ENCODE assay signal across 9 cellular contexts in genomic region chr9:129889936-129890717, GRCh38. TPM values are rescaled to one million over a fixed set of nuclear protein-coding genes. Genes with fewer than 3 reads are reported as not detected.
DNase-seq lines count a peak whose midpoint lies in the region; ATAC-seq and TF ChIP-seq lines count a peak whose summit lies in the region.
"Had no signal": no experiment of that assay in that cellular context is flagged by ENCODE, and none has a peak within 500 bp of the region (broad histone marks: within the 10 kb centered on the region; RNA-seq: fewer than 3 reads in every experiment).

No MANE protein-coding gene starts in this region.

- H3K9me3 Mint-ChIP-seq in activated naive CD8-positive, alpha-beta T cell (ENCODE audit: low read depth) = no peaks in the 10 kb centered on the region
- no peaks in the 10 kb centered on the region for H3K9me3 Mint-ChIP-seq in neural crest cell

- peak overlapping the region; percentile 93 for H3K27ac ChIP-seq in OCI-LY7 (ENCODE audit: low read depth, low read length, poor library complexity, severe bottlenecking)
- H3K27ac ChIP-seq: SJSA1 had no signal

- peaks cover 87% of the 10 kb centered on the region for H3K4me1 Mint-ChIP-seq in activated naive CD8-positive, alpha-beta T cell (ENCODE audit: low read depth)
- H3K4me1 Mint-ChIP-seq in neural crest cell = peaks cover 46% of the 10 kb centered on the region

- H3K4me1 ChIP-seq in OCI-LY7 (ENCODE audit: insufficient read depth, low read length, poor library complexity, severe bottlenecking) = peaks cover 86% of the 10 kb centered on the region

- 0 out of 2 replicates have a peak, but pooled peaks cover 6% of the 10 kb centered on the region for H4K20me1 ChIP-seq in OCI-LY7 (ENCODE audit: insufficient read depth, low read length)

- CTCF ChIA-PET in OCI-LY7 (lab: Charles Lee; ENCODE audit: unreplicated experiment) = no interaction called here

- H3K27ac Mint-ChIP-seq in activated naive CD8-positive, alpha-beta T cell = peak overlapping the region; percentile 100
- no peak overlapping the region for H3K27ac Mint-ChIP-seq in neural crest cell (ENCODE audit: unreplicated experiment)

- TF ChIP-seq CTCF in OCI-LY7 (conservative IDR thresholded peaks at IDR 0.05; ENCODE audit: low read length) (no peak), neural crest cell (conservative IDR thresholded peaks at IDR 0.05) (no peak)

- H3K9me3 ChIP-seq in OCI-LY7 (ENCODE audit: low read length) = peaks cover 4% of the 10 kb centered on the region; the same call in 1 of the 2 replicates
- H3K9me3 ChIP-seq: SJSA1 had no signal

- POLR2A ChIA-PET in OCI-LY7 (lab: Charles Lee) = interaction anchor here (0.6 to 1.7 kb wide), 3 partner anchors 146 to 655 kb away, joined by 3 to 9 read pairs (median 6); no protein-coding TSS in a partner anchor

- no peaks in the 10 kb centered on the region for H3K27me3 Mint-ChIP-seq in activated naive CD8-positive, alpha-beta T cell
- H3K27me3 Mint-ChIP-seq in neural crest cell (ENCODE audit: low read depth) = no peaks in the 10 kb centered on the region

- DNase-seq in CD1c-positive myeloid dendritic cell (ENCODE audit: extremely low spot score) (peak; percentile 73), OCI-LY7 (ENCODE audit: low spot score) (no peak), neural crest cell (ENCODE audit: low read depth, low spot score) (no peak), NCI-H1417 (lab: John Stamatoyannopoulos, UW) (no peak), globus pallidus (ENCODE audit: low spot score) (no peak)
- no peak for DNase-seq in NK-92 treated with Interleukin-12 subunit alpha and Interleukin-12 subunit beta, amount 100 ng/mL, for 24 hours (lab: John Stamatoyannopoulos, UW)

- peak overlapping the region; percentile 95; the same call in 1 of the 2 replicates for H3K4me2 ChIP-seq in OCI-LY7 (ENCODE audit: low read length)

- peaks cover 65% of the 10 kb centered on the region for H3K36me3 ChIP-seq in OCI-LY7 (ENCODE audit: insufficient read depth, low read length)

- no TSS peak for BruUV-seq in OCI-LY7 (replicated peaks; lab: Mats Ljungman, UMichigan)

- intact Hi-C loops in OCI-LY7 (cut with micrococcal nuclease; ENCODE audit: unreplicated experiment) = loop anchor here (2.0 kb wide), 1 partner anchor 99 kb away; no protein-coding TSS in a partner anchor

- no peak for ATAC-seq in GM19324 (IDR thresholded peaks at IDR 0.05; ENCODE audit: low FRiP score, unreplicated experiment)

- peaks cover 14% of the 10 kb centered on the region; the same call in 1 of the 2 replicates for H3K79me2 ChIP-seq in OCI-LY7 (ENCODE audit: insufficient read depth, low read depth, low read length)

- peaks cover 14% of the 10 kb centered on the region for H3K36me3 Mint-ChIP-seq in activated naive CD8-positive, alpha-beta T cell
- peaks cover 15% of the 10 kb centered on the region for H3K36me3 Mint-ChIP-seq in neural crest cell (ENCODE audit: low read depth)

- no peaks in the 10 kb centered on the region for H3K9me2 ChIP-seq in OCI-LY7 (ENCODE audit: insufficient read depth, low read length)

- H3K4me3 Mint-ChIP-seq in activated naive CD8-positive, alpha-beta T cell = peak overlapping the region; percentile 91
- H3K4me3 Mint-ChIP-seq in neural crest cell = peak overlapping the region; percentile 78

- no peak overlapping the region for H2AFZ ChIP-seq in OCI-LY7 (ENCODE audit: low read length)

- no peak overlapping the region for H3K4me3 ChIP-seq in OCI-LY7 (ENCODE audit: low read depth, low read length, poor library complexity, severe bottlenecking)
- H3K4me3 ChIP-seq: SJSA1 had no signal

RNA-seq across cellular contexts. Expression of gene USP20, which starts 54.9 kb away (rescaled TPM):
- 14.4 and 15.5 TPM in 2 replicates for total RNA-seq in OCI-LY7 (2014; rRNA removed; shearing (Covaris generic))
- total RNA-seq in OCI-LY7 (2022) = 24.1 and 26.1 TPM in 2 replicates
- total RNA-seq in neural crest cell = 31.1 and 35.9 TPM in 2 replicates

RNA-seq across cellular contexts. Expression of gene C9orf78, which starts 55.1 kb away (rescaled TPM):
- total RNA-seq in OCI-LY7 (2014; rRNA removed; shearing (Covaris generic)) = 49.4 and 57.6 TPM in 2 replicates
- total RNA-seq in OCI-LY7 (2022) (60.6 and 62.4 TPM in 2 replicates), neural crest cell (32.7 and 34.6 TPM in 2 replicates)
